ENCODE assay signal across 28 cellular contexts in the genomic region with DNA sequence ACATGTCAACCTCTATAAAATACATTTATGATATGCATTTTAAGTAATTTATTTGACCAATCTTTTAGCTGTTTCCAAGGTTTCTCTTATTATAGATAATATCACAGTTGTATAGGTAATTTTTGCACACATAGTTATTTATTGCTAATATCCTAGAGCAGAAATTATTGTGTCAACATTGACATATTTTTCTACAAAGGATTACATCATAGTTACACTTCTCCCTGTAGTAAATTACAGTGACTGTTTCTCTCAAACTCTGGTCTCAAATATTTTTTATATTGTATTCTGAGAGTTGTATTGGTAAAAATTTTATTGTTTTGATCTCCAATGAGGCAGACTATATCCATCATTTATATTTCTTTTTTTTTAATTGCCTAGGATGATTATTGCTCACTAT.
"Had no signal": no experiment of that assay in that cellular context is flagged by ENCODE, and none has a peak within 500 bp of the region (broad histone marks: within the 10 kb centered on the region; RNA-seq: fewer than 3 reads in every experiment).

No MANE protein-coding gene starts in this region.

- DNase-seq: natural killer cell; occipital lobe; ovary; posterior cingulate gyrus; psoas muscle; right cardiac atrium; spleen; stimulated activated CD4-positive, alpha-beta T cell treated with anti-CD3 and anti-CD28 coated beads, Interleukin-12 subunit alpha, Interleukin-12 subunit beta, amount 100 ng/mL, for 4 hours; stimulated activated CD4-positive, alpha-beta T cell treated with anti-CD3 and anti-CD28 coated beads, Interleukin-1b, Interleukin-23, amount 100 ng/mL, for 48 hours; stimulated activated CD4-positive, alpha-beta T cell treated with anti-CD3 and anti-CD28 coated beads, Interleukin-4, amount 100 ng/mL, for 1 hour; stimulated activated CD4-positive, alpha-beta T cell treated with anti-CD3 and anti-CD28 coated beads, Interleukin-4, amount 100 ng/mL, for 4 hours; stimulated activated CD8-positive, alpha-beta memory T cell treated with anti-CD3 and anti-CD28 coated beads, Interleukin-4, amount 100 ng/mL, for 48 hours; stimulated activated naive CD4-positive, alpha-beta T cell; stimulated activated naive CD8-positive, alpha-beta T cell treated with anti-CD3 and anti-CD28 coated beads, Interleukin-15, amount 100 ng/mL, for 72 hours; stimulated activated naive CD8-positive, alpha-beta T cell treated with anti-CD3 and anti-CD28 coated beads, Interleukin-15, Interleukin-2, amounts not matched to agents 100 U/mL and 50 U/mL, for 24 hours; substantia nigra; testis; tibial artery; transverse colon; upper lobe of right lung; uterus had no signal

- H3K79me2 ChIP-seq: parathyroid adenoma had no signal

- ATAC-seq: natural killer cell; psoas muscle; right cardiac atrium; sciatic nerve; stimulated activated memory B cell treated with anti-CD40 and anti-IgM and Interleukin-4, amounts not matched to agents 10 μg/mL and 1 μg/mL and 100 μg/mL, for 72 hours; stimulated activated naive CD8-positive, alpha-beta T cell treated with anti-CD3 and anti-CD28 coated beads, Interleukin-15, amount 100 ng/mL, for 72 hours; stimulated activated naive CD8-positive, alpha-beta T cell treated with anti-CD3 and anti-CD28 coated beads, Interleukin-15, Interleukin-2, amounts not matched to agents 100 U/mL and 50 U/mL, for 24 hours had no signal

- H3K9ac ChIP-seq: neural progenitor cell, parathyroid adenoma had no signal

- H3K36me3 ChIP-seq: neural progenitor cell, ovary, spleen, suprapubic skin, tibial artery, transverse colon, upper lobe of right lung, uterus had no signal

- H3K4me2 ChIP-seq: neural progenitor cell, smooth muscle cell had no signal

- H2AFZ ChIP-seq: neural progenitor cell, parathyroid adenoma had no signal

- H3K27ac ChIP-seq: neural progenitor cell, ovary, parathyroid adenoma, psoas muscle, skin epidermis, spleen, suprapubic skin, testis, tibial artery, transverse colon, upper lobe of right lung, uterus had no signal

- H3K4me1 ChIP-seq: neural progenitor cell, parathyroid adenoma, psoas muscle, spleen, suprapubic skin, testis, tibial artery, transverse colon, upper lobe of right lung, uterus had no signal

- H3K27me3 ChIP-seq: neural progenitor cell, ovary, spleen, suprapubic skin, testis, tibial artery, transverse colon, upper lobe of right lung, uterus had no signal

- H3K4me3 ChIP-seq: neural progenitor cell, ovary, psoas muscle, skin epidermis, smooth muscle cell, spleen, suprapubic skin, testis, tibial artery, transverse colon, upper lobe of right lung, uterus had no signal

- H3K9me3 ChIP-seq: ovary, testis, tibial artery, upper lobe of right lung, uterus had no signal
